ENCODE assay signal across 1 cellular context in genomic region chr1:58545591-58546519, GRCh38.
TF ChIP-seq lines count a peak whose summit lies in the region.

No MANE protein-coding gene starts in this region.

TF ChIP-seq in Ishikawa, 13 proteins besides CTCF, POLR2A, EP300 and RAD21 (continued from another document):
- TF ChIP-seq REST (IDR thresholded peaks at IDR 0.05; ENCODE audit: low read depth), result no peak
